In genomic region chr6:28488916-28489365, GRCh38 we compare ENCODE assay signal across 10 cellular contexts. TPM values are rescaled to one million over a fixed set of nuclear protein-coding genes. Genes with fewer than 3 reads are reported as not detected.
DNase-seq lines count a peak whose midpoint lies in the region; ATAC-seq and TF ChIP-seq lines count a peak whose summit lies in the region.
"Had no signal": no experiment of that assay in that cellular context is flagged by ENCODE, and none has a peak within 500 bp of the region (broad histone marks: within the 10 kb centered on the region; RNA-seq: fewer than 3 reads in every experiment).

No MANE protein-coding gene starts in this region.

- peak overlapping the region; percentile 90 to 95 for H3K27ac ChIP-seq in uterus
- H3K27ac ChIP-seq: 22Rv1 had no signal

- TF ChIP-seq POLR2A in uterus (IDR thresholded peaks at IDR 0.05): no peak

- H3K9me3 ChIP-seq in uterus: no peaks in the 10 kb centered on the region

- H3K27me3 ChIP-seq in uterus: no peaks in the 10 kb centered on the region

- H3K4me1 ChIP-seq in uterus: no peaks in the 10 kb centered on the region

- H3K36me3 ChIP-seq in uterus: no peaks in the 10 kb centered on the region

- TF ChIP-seq CTCF in astrocyte of the cerebellum (IDR thresholded peaks at IDR 0.05; ENCODE audit: low read depth, low read length, missing control alignments) (no peak), uterus (IDR thresholded peaks at IDR 0.05) (no peak)

- no peak for ATAC-seq in Right ventricle myocardium superior (ENCODE audit: poor library complexity)

- in situ Hi-C loops in astrocyte of the cerebellum (cut with HindIII; ENCODE audit: low sequenced_read_pairs): no loop called here

- H3K4me3 ChIP-seq in astrocyte of the cerebellum (ENCODE audit: low read depth, low read length) (peak overlapping the region; percentile 54), uterus (peak overlapping the region; percentile 46 to 56)

- intact Hi-C loops in uterus (cut with DNase I; ENCODE audit: low total_unique reads): no loop called here
- intact Hi-C loops in Right ventricle myocardium superior (cut with DNase I): no loop called here

- DNase-seq in DMS53 (lab: John Stamatoyannopoulos, UW): peak; percentile 24
- DNase-seq in DMS53 treated with DMSO at 0.1 percent for 48 hours (lab: John Stamatoyannopoulos, UW; ENCODE audit: unreplicated experiment): no peak
- peak; percentile 35 for DNase-seq in NCI-H226
- DNase-seq in astrocyte of the cerebellum (ENCODE audit: low read depth): peak; percentile 13
- peak; percentile 62 to 66 for DNase-seq in lung microvascular endothelial cell (ENCODE audit: low read depth in 2 of 2)
- peak; percentile 58 to 60 for DNase-seq in uterus
- no peak for DNase-seq in NCI-H1105 (lab: John Stamatoyannopoulos, UW)
- DNase-seq in Right ventricle myocardium superior: no peak

RNA-seq across cellular contexts. Expression of gene GPX6, which starts 26.7 kb away (rescaled TPM):
- total RNA-seq in lung microvascular endothelial cell (not detected in 2 replicates), uterus (not detected), Right ventricle myocardium superior (not detected)
- total RNA-seq: urinary bladder had no signal

RNA-seq across cellular contexts. Expression of gene GPX5, which starts 36.7 kb away (rescaled TPM):
- not detected in 2 replicates for total RNA-seq in lung microvascular endothelial cell
- total RNA-seq in uterus: not detected
- total RNA-seq in Right ventricle myocardium superior: not detected
- total RNA-seq: urinary bladder had no signal

RNA-seq across cellular contexts. Expression of gene ZSCAN23, which starts 45.6 kb away (rescaled TPM):
- 0.20 and 0.65 TPM in 2 replicates for total RNA-seq in lung microvascular endothelial cell
- total RNA-seq in uterus: 10 to 100 TPM in 1 of 4 donors, 1 to 10 TPM in 1, under 1 TPM in 1, not detected in 1; 0.26 to 21.3 (median 7.5) TPM
- 2.1 TPM for total RNA-seq in Right ventricle myocardium superior

Comparison
In these comparisons a context has a peak if more than half of its experiments do, and no peak if none do; other contexts are left out.
1. DNase-seq: peak in DMS53 (single experiment), NCI-H226 (single experiment), astrocyte of the cerebellum (single experiment), lung microvascular endothelial cell (2 of 2) and uterus (2 of 2); none in DMS53 treated with DMSO at 0.1 percent for 48 hours (single experiment), NCI-H1105 (single experiment) and Right ventricle myocardium superior (single experiment).